ENCODE assay signal across 20 cellular contexts in genomic region chr17:6072611-6073010, GRCh38. TPM values are rescaled to one million over a fixed set of nuclear protein-coding genes. Genes with fewer than 3 reads are reported as not detected.
A peak's percentile ranks its signal among the peaks of the same experiment; 100 is the strongest.
DNase-seq lines count a peak whose midpoint lies in the region; ATAC-seq and TF ChIP-seq lines count a peak whose summit lies in the region.
"Had no signal": no experiment of that assay in that cellular context is flagged by ENCODE, and none has a peak within 500 bp of the region (broad histone marks: within the 10 kb centered on the region; RNA-seq: fewer than 3 reads in every experiment).

No MANE protein-coding gene starts in this region.

- H3K9ac ChIP-seq in PC-3 (ENCODE audit: low read length), result no peak overlapping the region
- no peak overlapping the region for H3K9ac ChIP-seq in neural progenitor cell
- H3K9ac ChIP-seq: KMS-11 had no signal

- H3K4me3 Mint-ChIP-seq in neural progenitor cell, result peak overlapping the region; percentile 11
- H3K4me3 Mint-ChIP-seq: IgD-negative memory B cell had no signal

- ATAC-seq in PC-3, result no peak
- ATAC-seq: Panc1 had no signal

- peaks cover 4% of the 10 kb centered on the region for H3K36me3 Mint-ChIP-seq in neural progenitor cell
- H3K36me3 Mint-ChIP-seq: IgD-negative memory B cell had no signal

- H3K9me3 ChIP-seq in PC-3 (ENCODE audit: low read length) (no peaks in the 10 kb centered on the region), neural progenitor cell (ENCODE audit: low read depth) (no peaks in the 10 kb centered on the region)
- H3K9me3 ChIP-seq: BE2C had no signal

- H3F3A ChIP-seq in PC-3 (ENCODE audit: low read length, unreplicated experiment) (no peaks in the 10 kb centered on the region), neural progenitor cell (ENCODE audit: low read depth) (peaks cover 13% of the 10 kb centered on the region)

- intact Hi-C loops in PC-3 (cut with micrococcal nuclease), result no loop called here

- peak overlapping the region; percentile 79; the same call in 1 of the 2 replicates for H3K4me3 ChIP-seq in PC-3 (ENCODE audit: low read length)
- H3K4me3 ChIP-seq in neural progenitor cell, result no peak overlapping the region

- H4K20me1 ChIP-seq in PC-3 (ENCODE audit: low read length) (peaks cover 10% of the 10 kb centered on the region; the same call in 1 of the 2 replicates), neural progenitor cell (ENCODE audit: low read depth) (peaks cover 29% of the 10 kb centered on the region)

- TF ChIP-seq CTCF in PC-3 (conservative IDR thresholded peaks at IDR 0.05; ENCODE audit: low read depth, low read length) (no peak), neural progenitor cell (IDR thresholded peaks at IDR 0.05) (no peak)

- H3K36me3 ChIP-seq in PC-3 (ENCODE audit: low read depth, low read length), result no peaks in the 10 kb centered on the region
- no peaks in the 10 kb centered on the region for H3K36me3 ChIP-seq in neural progenitor cell
- H3K36me3 ChIP-seq: BE2C had no signal

- H3K4me2 ChIP-seq in PC-3 (ENCODE audit: low read length) (peak overlapping the region; percentile 95), neural progenitor cell (no peak overlapping the region)
- H3K4me2 ChIP-seq: KMS-11 had no signal

- H3K4me1 Mint-ChIP-seq in neural progenitor cell, result peaks cover 71% of the 10 kb centered on the region

- CTCF ChIA-PET in PC-3 (lab: Charles Lee), result no interaction called here

- no TSS peak for BruUV-seq in PC-3 (replicated peaks; lab: Mats Ljungman, UMichigan)

- POLR2A ChIA-PET in PC-3 (lab: Charles Lee; ENCODE audit: unreplicated experiment), result no interaction called here

- H3K27me3 ChIP-seq in PC-3 (ENCODE audit: low read length), result no peaks in the 10 kb centered on the region
- H3K27me3 ChIP-seq in neural progenitor cell, result peaks cover 33% of the 10 kb centered on the region

- H3K9me2 ChIP-seq in PC-3 (replicated peaks; ENCODE audit: low read length), result no peaks in the 10 kb centered on the region

- H3K27ac ChIP-seq in PC-3 (ENCODE audit: low read length) (peak overlapping the region; percentile 56; the same call in 1 of the 2 replicates), neural progenitor cell (no peak overlapping the region)
- H3K27ac ChIP-seq: HL-60, KMS-11, RWPE1 had no signal

- no peak for DNase-seq in PC-3
- peak; percentile 48 for DNase-seq in cerebellar cortex (ENCODE audit: low spot score)
- DNase-seq in neural progenitor cell (ENCODE audit: low spot score), result no peak
- no peak for DNase-seq in NCI-H1092 (lab: John Stamatoyannopoulos, UW)
- no peak for DNase-seq in NCI-H446 (lab: John Stamatoyannopoulos, UW)
- no peak for DNase-seq in hepatic stellate cell (ENCODE audit: low spot score)
- no peak for DNase-seq in AML-193 (lab: John Stamatoyannopoulos, UW)
- DNase-seq: BE2C, Calu3, DMS79 treated with DMSO at 0.1 percent for 48 hours, MM.1S, NCI-H1694 treated with DMSO at 0.1 percent for 48 hours, NCI-H2081, NCI-H524 treated with DMSO at 0.1 percent for 48 hours, SHP77 had no signal

- H3K4me1 ChIP-seq in PC-3 (ENCODE audit: insufficient read depth, low read length) (peaks cover 21% of the 10 kb centered on the region), neural progenitor cell (peaks cover 25% of the 10 kb centered on the region)
- H3K4me1 ChIP-seq: BE2C had no signal

- no peaks in the 10 kb centered on the region for H3K9me3 Mint-ChIP-seq in neural progenitor cell
- H3K9me3 Mint-ChIP-seq: IgD-negative memory B cell had no signal

- no peak overlapping the region for H3K27ac Mint-ChIP-seq in neural progenitor cell
- H3K27ac Mint-ChIP-seq: IgD-negative memory B cell had no signal

- H3K79me2 ChIP-seq in PC-3 (ENCODE audit: low read length) (peaks cover 55% of the 10 kb centered on the region), neural progenitor cell (ENCODE audit: low read depth) (peaks cover 30% of the 10 kb centered on the region)

- H2AFZ ChIP-seq in PC-3 (ENCODE audit: low read length) (no peak overlapping the region), neural progenitor cell (replicated peaks) (no peak overlapping the region)

- peaks cover 16% of the 10 kb centered on the region for H3K27me3 Mint-ChIP-seq in neural progenitor cell (ENCODE audit: insufficient read depth, low read depth)

RNA-seq across cellular contexts. Expression of gene WSCD1, which starts 2.4 kb away (rescaled TPM):
- total RNA-seq in PC-3 (2014; rRNA removed) (56.7 and 57.0 TPM in 2 replicates), neural progenitor cell (ENCODE audit: low replicate concordance) (20.2 and 41.3 TPM in 2 replicates)
